Comparison of ENCODE assay signal across 1 cellular context in genomic region chr6:29553268-29554057, GRCh38.
TF ChIP-seq lines count a peak whose summit lies in the region.

No MANE protein-coding gene starts in this region.

TF ChIP-seq in HEK293, 187 proteins besides CTCF, POLR2A, EP300 and RAD21 (continued from another document):
- TF ChIP-seq ZNF449 (tag by site-specific recombination; IDR thresholded peaks at IDR 0.05): peak; percentile 77
- no peak for TF ChIP-seq ZBTB20 (tag by site-specific recombination; IDR thresholded peaks at IDR 0.05)
- TF ChIP-seq ZNF561 (tag by site-specific recombination; IDR thresholded peaks at IDR 0.05; ENCODE audit: borderline replicate concordance): 0 out of 2 replicates have a peak, but pooled peaks have one; percentile 23
- no peak for TF ChIP-seq ZNF221 (tag by site-specific recombination; IDR thresholded peaks at IDR 0.05; ENCODE audit: borderline replicate concordance)
- TF ChIP-seq ZNF501 (tag by site-specific recombination; IDR thresholded peaks at IDR 0.05): peak; percentile 75; the same call in 1 of the 2 replicates
- TF ChIP-seq SCRT2 (tag by site-specific recombination; IDR thresholded peaks at IDR 0.05): peak; percentile 24; the same call in 1 of the 2 replicates
- TF ChIP-seq GFI1B (tag by site-specific recombination; IDR thresholded peaks at IDR 0.05): no peak
- TF ChIP-seq GLIS1 (tag by site-specific recombination; IDR thresholded peaks at IDR 0.05): 0 out of 2 replicates have a peak, but pooled peaks have one; percentile 35
- peak; percentile 93 for TF ChIP-seq ZIC2 (tag by site-specific recombination; IDR thresholded peaks at IDR 0.05)
- no peak for TF ChIP-seq ZNF157 (tag by site-specific recombination; IDR thresholded peaks at IDR 0.05)
- TF ChIP-seq PATZ1 (tag by site-specific recombination; IDR thresholded peaks at IDR 0.05): 0 out of 2 replicates have a peak, but pooled peaks have one; percentile 49
- TF ChIP-seq ZNF350 (tag by site-specific recombination; IDR thresholded peaks at IDR 0.05): no peak
- peak; percentile 71 for TF ChIP-seq ZFHX2 (tag by site-specific recombination; conservative IDR thresholded peaks at IDR 0.05)
- TF ChIP-seq PRDM10 (tag by site-specific recombination; IDR thresholded peaks at IDR 0.05): 0 out of 2 replicates have a peak, but pooled peaks have one; percentile 19
- peak; percentile 12; the same call in 1 of the 2 replicates for TF ChIP-seq ZBTB10 (tag by site-specific recombination; IDR thresholded peaks at IDR 0.05)
- peak; percentile 61 for TF ChIP-seq ZFP69B (tag by site-specific recombination; IDR thresholded peaks at IDR 0.05)
- TF ChIP-seq ZNF704 (tag by site-specific recombination; IDR thresholded peaks at IDR 0.05): no peak
- TF ChIP-seq ZNF335 (tag by site-specific recombination; conservative IDR thresholded peaks at IDR 0.05): 0 out of 2 replicates have a peak, but pooled peaks have one; percentile 6
- 0 out of 2 replicates have a peak, but pooled peaks have one; percentile 29 for TF ChIP-seq ZBTB6 (tag by site-specific recombination; IDR thresholded peaks at IDR 0.05)
- TF ChIP-seq ZNF544 (tag by site-specific recombination; IDR thresholded peaks at IDR 0.05): no peak
- peak; percentile 43; the same call in 1 of the 2 replicates for TF ChIP-seq HIC1 (tag by site-specific recombination; IDR thresholded peaks at IDR 0.05)
- TF ChIP-seq ZBTB17 (tag by site-specific recombination; IDR thresholded peaks at IDR 0.05): peak; percentile 98
- peak; percentile 96 for TF ChIP-seq ZBTB26 (tag by site-specific recombination; optimal IDR thresholded peaks at IDR 0.05)
- TF ChIP-seq OSR2 (tag by site-specific recombination; IDR thresholded peaks at IDR 0.05): 0 out of 2 replicates have a peak, but pooled peaks have one; percentile 11
- peak; percentile 84 for TF ChIP-seq ZNF692 (tag by site-specific recombination; IDR thresholded peaks at IDR 0.05)
- peak; percentile 20; the same call in 1 of the 2 replicates for TF ChIP-seq ZNF121 (tag by site-specific recombination; IDR thresholded peaks at IDR 0.05)
- TF ChIP-seq SP7 (tag by site-specific recombination; IDR thresholded peaks at IDR 0.05): no peak; the same call in 1 of the 2 replicates
- TF ChIP-seq REST (tag by site-specific recombination; IDR thresholded peaks at IDR 0.05): peak; percentile 91
- TF ChIP-seq EGR2 (tag by site-specific recombination; IDR thresholded peaks at IDR 0.05; ENCODE audit: low read depth): peak; percentile 64; the same call in 1 of the 2 replicates
- peak; percentile 87 for TF ChIP-seq ZNF600 (tag by site-specific recombination; IDR thresholded peaks at IDR 0.05)
TF ChIP-seq in HEK293: peak in this region for 23.
